ENCODE assay signal across 8 cellular contexts in the genomic region with DNA sequence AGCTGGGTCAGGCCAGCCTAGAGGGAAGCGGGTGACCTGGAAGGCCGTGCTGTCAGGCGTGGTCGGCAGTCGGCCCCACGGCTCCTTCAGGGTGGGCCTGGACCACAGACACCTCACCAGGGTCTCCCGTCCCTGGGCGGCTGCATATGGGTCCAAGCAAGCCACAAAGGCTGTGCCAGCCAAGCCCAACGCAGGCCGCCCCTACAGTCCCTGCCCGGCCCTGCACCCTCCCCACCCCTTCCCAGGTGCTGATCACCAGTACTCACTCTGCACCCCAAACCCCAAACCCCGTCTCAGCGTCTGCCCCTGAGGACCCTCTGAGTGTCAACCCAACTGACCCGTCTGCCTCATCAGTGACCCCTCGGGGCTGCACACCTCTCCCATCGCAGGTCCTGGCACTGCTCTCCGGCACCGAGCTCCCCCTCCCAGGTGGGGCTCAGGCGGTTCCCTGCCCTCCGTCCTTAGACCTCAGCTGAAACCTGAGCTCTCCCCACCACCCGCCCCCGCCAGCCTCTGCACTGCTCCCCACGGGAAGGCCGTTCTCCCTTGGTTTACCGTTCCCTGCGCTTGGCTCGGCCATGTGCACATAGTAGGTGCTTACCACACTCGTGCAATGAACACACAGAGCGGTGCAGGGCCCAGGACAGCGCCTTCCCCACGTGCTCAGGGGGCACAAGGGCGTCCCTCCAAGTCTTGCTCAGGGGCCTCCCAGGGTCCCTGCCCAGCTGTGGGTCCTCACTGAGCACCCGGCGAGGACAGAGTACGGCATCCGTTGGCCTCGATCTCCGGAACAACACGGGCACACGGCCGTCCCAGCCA. TPM values are rescaled to one million over a fixed set of nuclear protein-coding genes. Genes with fewer than 3 reads are reported as not detected.
DNase-seq lines count a peak whose midpoint lies in the region; ATAC-seq and TF ChIP-seq lines count a peak whose summit lies in the region.

No MANE protein-coding gene starts in this region.

- H3K4me1 ChIP-seq in heart right ventricle, result peaks cover 14 to 39% (median 22%) of the 10 kb centered on the region in 9 donors
- peaks cover 19% of the 10 kb centered on the region for H3K4me1 ChIP-seq in psoas muscle

- H3K27ac ChIP-seq in heart right ventricle (peak overlapping the region in 9 of 10 donors; percentile 90 to 97 (median 96)), psoas muscle (peak overlapping the region; percentile 87)

- H3K4me3 ChIP-seq in GM06990 (replicated peaks; ENCODE audit: low read depth, low read length), result peak overlapping the region; percentile 90
- peak overlapping the region; percentile 89 for H3K4me3 ChIP-seq in WI38 (ENCODE audit: low read depth, low read length)
- H3K4me3 ChIP-seq in heart right ventricle, result peak overlapping the region; percentile 55 to 99 (median 74)
- peak overlapping the region; percentile 80 for H3K4me3 ChIP-seq in psoas muscle

- peaks cover 13% of the 10 kb centered on the region for H3K36me3 ChIP-seq in GM06990 (ENCODE audit: control insufficient read depth, insufficient read depth, low read length)
- peaks cover 0 to 23% (median 4%) of the 10 kb centered on the region in 9 donors for H3K36me3 ChIP-seq in heart right ventricle
- H3K36me3 ChIP-seq in psoas muscle (ENCODE audit: insufficient read depth in 1 of 2, low read depth in 1 of 2), result peaks cover 0 to 24% of the 10 kb centered on the region in 2 donors

- H3K9me3 ChIP-seq in heart right ventricle (peaks cover 0 to 7% (median 0%) of the 10 kb centered on the region in 11 donors), psoas muscle (no peaks in the 10 kb centered on the region)

- intact Hi-C loops in heart right ventricle (cut with DNase I) (loop anchor here in 2 of 10 donors (2.0 to 5.0 kb wide), 2 partner anchors 76 to 77 kb away; no protein-coding TSS in a partner anchor), psoas muscle (cut with DNase I) (no loop called here)

- H3K27me3 ChIP-seq in GM06990 (replicated peaks; ENCODE audit: control insufficient read depth, insufficient read depth, low read length) (no peaks in the 10 kb centered on the region), heart right ventricle (peaks cover 0 to 3% (median 0%) of the 10 kb centered on the region in 7 donors), psoas muscle (ENCODE audit: insufficient read depth in 3 of 3, low read length in 2 of 3) (no peaks in the 10 kb centered on the region)

- 64 to 65% methylated on average over 41 of the region's 41 CpGs for WGBS in heart right ventricle, 2 donors
- WGBS in psoas muscle, 3 donors, result 57 to 66% (median 59%) methylated on average over 40 to 41 of the region's 41 CpGs

- DNase-seq in GM06990 (ENCODE audit: extremely low read depth, insufficient read length) (peak; percentile 14), heart right ventricle (peak in 1 of 2 donors; percentile 25), psoas muscle (peak in 1 of 2 donors; percentile 53), dedifferentiated amniotic fluid mesenchymal stem cell (ENCODE audit: extremely low spot score) (no peak), AML-193 (lab: John Stamatoyannopoulos, UW) (no peak), occipital lobe (lab: John Stamatoyannopoulos, UW) (no peak)

- TF ChIP-seq CTCF in GM06990 (IDR thresholded peaks at IDR 0.05; ENCODE audit: insufficient read depth, low read length, poor library complexity, severe bottlenecking) (no peak), WI38 (IDR thresholded peaks at IDR 0.05; ENCODE audit: low read depth, low read length) (no peak), heart right ventricle (IDR thresholded peaks at IDR 0.05) (no peak), psoas muscle (IDR thresholded peaks at IDR 0.05) (no peak)

- ATAC-seq in heart right ventricle, result peak in 2 of 8 donors; percentile 8 to 9
- peak in 1 of 4 donors; percentile 0 for ATAC-seq in psoas muscle
- no peak for ATAC-seq in GM21360 (IDR thresholded peaks at IDR 0.05; ENCODE audit: unreplicated experiment)

RNA-seq across cellular contexts. Expression of a gene that starts 1.4 kb away (rescaled TPM):
- total RNA-seq in heart right ventricle, result 100 to 1,000 TPM; 186 to 433 (median 269) TPM
- polyA plus RNA-seq in heart right ventricle, result 100 to 1,000 TPM; 261 to 324 TPM
- 100 to 1,000 TPM; 130 to 198 (median 155) TPM for total RNA-seq in psoas muscle
- polyA plus RNA-seq in psoas muscle, result 100 to 1,000 TPM; 134 to 158 (median 142) TPM
- total RNA-seq in occipital lobe, result 43.5 TPM

RNA-seq across cellular contexts. Expression of a gene that starts 18.0 kb away (rescaled TPM):
- total RNA-seq in heart right ventricle, result under 1 TPM in 2 of 10 donors, not detected in 8; 0.06 to 0.28 TPM
- under 1 TPM in 1 of 2 donors, not detected in 1; 0.03 TPM for polyA plus RNA-seq in heart right ventricle
- total RNA-seq in psoas muscle, result under 1 TPM in 1 of 4 donors, not detected in 3; 0.06 TPM
- under 1 TPM in 2 of 3 donors, not detected in 1; 0.04 TPM for polyA plus RNA-seq in psoas muscle
- 0.16 TPM for total RNA-seq in occipital lobe

RNA-seq across cellular contexts. Expression of a gene that starts 20.3 kb away (rescaled TPM):
- 1,000 to 10,000 TPM; 1,074 to 1,437 (median 1,307) TPM for total RNA-seq in heart right ventricle
- polyA plus RNA-seq in heart right ventricle, result 1,000 to 10,000 TPM in 1 of 2 donors, 100 to 1,000 TPM in 1; 881 to 1,465 TPM
- 1,000 to 10,000 TPM; 1,781 to 2,126 (median 2,004) TPM for total RNA-seq in psoas muscle
- 1,000 to 10,000 TPM in 2 of 3 donors, 100 to 1,000 TPM in 1; 952 to 1,898 (median 1,229) TPM for polyA plus RNA-seq in psoas muscle
- 214 TPM for total RNA-seq in occipital lobe

RNA-seq across cellular contexts. Expression of a gene that starts 28.4 kb away (rescaled TPM):
- total RNA-seq in heart right ventricle, result not detected
- polyA plus RNA-seq in heart right ventricle, result not detected
- total RNA-seq in psoas muscle, result not detected
- polyA plus RNA-seq in psoas muscle, result not detected
- not detected for total RNA-seq in occipital lobe

RNA-seq across cellular contexts. Expression of a gene that starts 34.8 kb away (rescaled TPM):
- total RNA-seq in heart right ventricle (under 1 TPM in 4 of 10 donors, not detected in 6; 0.09 to 0.23 (median 0.16) TPM), psoas muscle (under 1 TPM in 1 of 4 donors, not detected in 3; 0.14 TPM), occipital lobe (4.1 TPM)
- polyA plus RNA-seq in heart right ventricle (under 1 TPM; 0.19 to 0.29 TPM), psoas muscle (under 1 TPM in 2 of 3 donors, not detected in 1; 0.07 to 0.08 TPM)
